Comparison of ENCODE assay signal across 30 cellular contexts in the genomic region with DNA sequence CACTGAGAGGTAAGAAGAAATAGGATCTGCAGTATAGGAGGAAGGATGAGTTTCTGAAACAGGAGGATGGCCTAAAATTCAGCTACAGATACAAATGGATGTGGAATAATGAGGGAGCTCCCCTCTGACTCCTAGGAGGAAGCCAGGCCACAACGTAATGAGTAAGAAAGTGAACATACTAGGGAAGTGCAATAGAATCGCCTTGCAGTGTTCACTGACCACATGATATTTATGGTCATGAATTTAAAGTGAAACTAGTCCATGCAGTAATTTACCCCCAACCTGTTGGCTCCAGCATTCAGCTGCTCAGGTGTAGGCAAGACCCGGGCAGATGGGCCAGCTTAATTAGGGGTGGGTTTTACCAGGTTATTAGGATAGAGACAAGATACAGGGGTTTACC.
"Had no signal": no experiment of that assay in that cellular context is flagged by ENCODE, and none has a peak within 500 bp of the region (broad histone marks: within the 10 kb centered on the region; RNA-seq: fewer than 3 reads in every experiment).

No MANE protein-coding gene starts in this region.

- H3K4me1 ChIP-seq: ascending aorta had no signal

- H3K27me3 ChIP-seq: ascending aorta, cardiac muscle cell had no signal

- ATAC-seq: activated CD4-positive, alpha-beta T cell treated with anti-CD3 and anti-CD28 coated beads for 36 hours; activated CD4-positive, CD25-positive, alpha-beta regulatory T cell treated with anti-CD3 and anti-CD28 coated beads, Interleukin-2, amount 50 U/mL, for 24 hours; activated CD8-positive, alpha-beta memory T cell treated with anti-CD3 and anti-CD28 coated beads, Interleukin-2, amount 10 ng/mL, durations not matched to agents 7 days and 5 days; activated CD8-positive, alpha-beta T cell treated with anti-CD3 and anti-CD28 coated beads, Interleukin-2, amount 10 ng/mL, durations not matched to agents 7 days and 5 days; activated naive CD8-positive, alpha-beta T cell treated with anti-CD3 and anti-CD28 coated beads, Interleukin-2, amount 50 U/mL, for 24 hours; WTC11 had no signal

- DNase-seq: activated CD4-positive, alpha-beta memory T cell treated with anti-CD3 and anti-CD28 coated beads, Interleukin-2, amount 10 ng/mL, durations not matched to agents 7 days and 5 days; activated CD4-positive, alpha-beta T cell treated with anti-CD3 and anti-CD28 coated beads for 1 hour; activated CD4-positive, alpha-beta T cell treated with anti-CD3 and anti-CD28 coated beads for 36 hours; activated CD4-positive, alpha-beta T cell treated with anti-CD3 and anti-CD28 coated beads for 48 hours; activated CD4-positive, alpha-beta T cell treated with anti-CD3 and anti-CD28 coated beads, Interleukin-2, amount 10 ng/mL, durations not matched to agents 7 days and 5 days; activated CD4-positive, alpha-beta T cell treated with anti-CD3 and anti-CD28 coated beads, Interleukin-2, amount 50 U/mL, for 48 hours; activated CD4-positive, CD25-positive, alpha-beta regulatory T cell; activated CD8-positive, alpha-beta memory T cell treated with anti-CD3 and anti-CD28 coated beads for 24 hours; activated CD8-positive, alpha-beta memory T cell treated with anti-CD3 and anti-CD28 coated beads, Interleukin-2, amount 10 ng/mL, durations not matched to agents 7 days and 5 days; activated CD8-positive, alpha-beta memory T cell treated with anti-CD3 and anti-CD28 coated beads, Interleukin-2, amount 50 U/mL, for 48 hours; activated CD8-positive, alpha-beta T cell treated with anti-CD3 and anti-CD28 coated beads, Interleukin-2, amount 10 ng/mL, durations not matched to agents 7 days and 5 days; activated effector memory CD4-positive, alpha-beta T cell treated with Interleukin-2 at 50 U/mL for 16 hours; activated gamma-delta T cell; activated naive CD4-positive, alpha-beta T cell treated with anti-CD3 and anti-CD28 coated beads, Interleukin-2, amount 10 ng/mL, durations not matched to agents 7 days and 5 days; activated naive CD4-positive, alpha-beta T cell treated with Interleukin-2 at 50 U/mL for 16 hours; activated naive CD8-positive, alpha-beta T cell treated with anti-CD3 and anti-CD28 coated beads, Interleukin-2, amount 10 ng/mL, durations not matched to agents 7 days and 5 days; activated naive CD8-positive, alpha-beta T cell treated with anti-CD3 and anti-CD28 coated beads, Interleukin-2, amount 50 U/mL, for 24 hours; activated T-cell treated with anti-CD3 and anti-CD28 coated beads, Interleukin-2, amount 50 U/mL, for 24 hours; activated T-cell treated with anti-CD3 and anti-CD28 coated beads, Interleukin-2, amount 50 U/mL, for 48 hours; amygdala; anterior cingulate cortex; caudate nucleus; cerebellar nuclear complex; T-helper 2 cell; T-helper 9 cell; WERI-Rb-1 had no signal

- H3K36me3 ChIP-seq: ascending aorta, cardiac muscle cell, WERI-Rb-1 had no signal

- H3K27ac ChIP-seq: ascending aorta, cardiac muscle cell, WERI-Rb-1 had no signal

- H3K4me3 ChIP-seq: ascending aorta, cardiac muscle cell had no signal

- H3K9me3 ChIP-seq: ascending aorta had no signal
